In genomic region chr5:67730917-67731474, GRCh38 we compare ENCODE assay signal across 1 cellular context.
TF ChIP-seq lines count a peak whose summit lies in the region.

No MANE protein-coding gene starts in this region.

TF ChIP-seq in GM23338, 12 proteins besides CTCF, POLR2A, EP300 and RAD21 (continued from another document):
- TF ChIP-seq ZNF462 (CRISPR knock-in tag; IDR thresholded peaks at IDR 0.05), result peak; percentile 26; the same call in 1 of the 2 replicates
TF ChIP-seq in GM23338: peak in this region for 1.
